Comparison of ENCODE assay signal across 9 cellular contexts in the genomic region with DNA sequence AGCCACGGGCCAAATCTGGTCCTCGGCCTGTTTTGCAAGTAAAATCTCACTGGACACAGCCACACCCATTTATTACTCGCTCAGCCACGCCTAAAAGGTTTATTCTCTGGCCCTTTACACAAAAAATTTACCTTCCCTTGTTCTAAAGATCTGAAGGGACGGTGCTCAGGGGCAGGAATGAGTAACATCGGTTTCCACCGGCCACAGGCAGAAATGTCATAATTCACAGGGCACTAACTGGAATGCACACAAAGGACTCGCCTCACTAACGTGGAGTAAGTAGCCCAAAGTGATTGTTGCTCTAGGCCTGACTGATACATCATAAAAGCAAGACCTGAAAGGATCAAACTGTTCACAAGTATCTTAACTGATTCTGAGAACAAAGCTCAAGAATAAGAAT. TPM values are rescaled to one million over a fixed set of nuclear protein-coding genes. Genes with fewer than 3 reads are reported as not detected.
DNase-seq lines count a peak whose midpoint lies in the region; ATAC-seq and TF ChIP-seq lines count a peak whose summit lies in the region.
"Had no signal": no experiment of that assay in that cellular context is flagged by ENCODE, and none has a peak within 500 bp of the region (broad histone marks: within the 10 kb centered on the region; RNA-seq: fewer than 3 reads in every experiment).

No MANE protein-coding gene starts in this region.

- TF ChIP-seq CTCF in RWPE2 (IDR thresholded peaks at IDR 0.05; ENCODE audit: poor library complexity, severe bottlenecking) (no peak), fibroblast of villous mesenchyme (IDR thresholded peaks at IDR 0.05; ENCODE audit: insufficient read depth, low read depth, low read length) (no peak), esophagus muscularis mucosa (IDR thresholded peaks at IDR 0.05) (no peak)

- H3K27me3 ChIP-seq in RWPE2 (ENCODE audit: insufficient read depth, poor library complexity, severe bottlenecking): no peaks in the 10 kb centered on the region
- peaks cover 0 to 4% (median 0%) of the 10 kb centered on the region in 5 donors for H3K27me3 ChIP-seq in subcutaneous abdominal adipose tissue (ENCODE audit: control insufficient read depth in 5 of 5, insufficient read depth in 4 of 5, low read length in 5 of 5)
- no peaks in the 10 kb centered on the region for H3K27me3 ChIP-seq in esophagus muscularis mucosa

- H3K27ac ChIP-seq in RWPE2 (ENCODE audit: poor library complexity, severe bottlenecking) (peak overlapping the region; percentile 64), subcutaneous abdominal adipose tissue (ENCODE audit: low read depth, low read length) (peak overlapping the region; percentile 84), esophagus muscularis mucosa (replicated peaks in 1 of 4) (peak overlapping the region in 2 of 4 donors; percentile 45 to 54)

- H3K9me3 Mint-ChIP-seq in activated CD8-positive, alpha-beta memory T cell treated with anti-CD3 and anti-CD28 coated beads, Interleukin-2, amount 10 ng/mL, durations not matched to agents 7 days and 5 days (ENCODE audit: low read depth): peaks cover 3% of the 10 kb centered on the region

- no peak for TF ChIP-seq EP300 in esophagus muscularis mucosa (IDR thresholded peaks at IDR 0.05)

- peak overlapping the region in 3 of 5 donors; percentile 5 to 34 (median 28) for H3K9ac ChIP-seq in subcutaneous abdominal adipose tissue (ENCODE audit: low read length in 5 of 5)

- peak overlapping the region; percentile 87 for H3K27ac Mint-ChIP-seq in activated CD8-positive, alpha-beta memory T cell treated with anti-CD3 and anti-CD28 coated beads, Interleukin-2, amount 10 ng/mL, durations not matched to agents 7 days and 5 days

- H3K4me1 Mint-ChIP-seq in activated CD8-positive, alpha-beta memory T cell treated with anti-CD3 and anti-CD28 coated beads, Interleukin-2, amount 10 ng/mL, durations not matched to agents 7 days and 5 days: peaks cover 27% of the 10 kb centered on the region

- WGBS in esophagus muscularis mucosa: 83% methylated on average over 9 of the region's 9 CpGs

- no peak for TF ChIP-seq POLR2A in esophagus muscularis mucosa (IDR thresholded peaks at IDR 0.05; ENCODE audit: low read depth)

- CTCF ChIA-PET in activated CD8-positive, alpha-beta memory T cell treated with anti-CD3 and anti-CD28 coated beads, Interleukin-2, amount 10 ng/mL, durations not matched to agents 7 days and 5 days (lab: Charles Lee): interaction anchor here (0.7 to 5.6 kb wide), 11 partner anchors 9 to 271 kb away, joined by 3 to 93 read pairs (median 5); partner anchors contain the start of genes FANCA, SPATA2L and TCF25

- H3K27me3 Mint-ChIP-seq in activated CD8-positive, alpha-beta memory T cell treated with anti-CD3 and anti-CD28 coated beads, Interleukin-2, amount 10 ng/mL, durations not matched to agents 7 days and 5 days: peaks cover 6% of the 10 kb centered on the region

- intact Hi-C loops in esophagus muscularis mucosa (cut with DNase I): loop anchor here (5.0 to 10.0 kb wide), 3 partner anchors 50 to 160 kb away; partner anchors contain the start of genes FANCA and SPATA2L
- intact Hi-C loops in posterior cingulate gyrus (cut with DNase I): no loop called here

- H3K36me3 Mint-ChIP-seq in activated CD8-positive, alpha-beta memory T cell treated with anti-CD3 and anti-CD28 coated beads, Interleukin-2, amount 10 ng/mL, durations not matched to agents 7 days and 5 days: peaks cover 19% of the 10 kb centered on the region

- ATAC-seq in activated CD8-positive, alpha-beta memory T cell treated with anti-CD3 and anti-CD28 coated beads, Interleukin-2, amount 10 ng/mL, durations not matched to agents 7 days and 5 days: peak; percentile 24
- peak; percentile 31; the same call in 2 of the 3 replicates for ATAC-seq in RWPE2 (ENCODE audit: low read depth)

- H3K4me1 ChIP-seq in RWPE2 (ENCODE audit: insufficient read depth, poor library complexity, severe bottlenecking): peaks cover 16% of the 10 kb centered on the region
- peaks cover 8 to 30% (median 13%) of the 10 kb centered on the region in 5 donors for H3K4me1 ChIP-seq in subcutaneous abdominal adipose tissue (ENCODE audit: control insufficient read depth in 5 of 5, insufficient read depth in 5 of 5, low read length in 5 of 5)
- peaks cover 13 to 19% (median 15%) of the 10 kb centered on the region in 4 donors for H3K4me1 ChIP-seq in esophagus muscularis mucosa

- no peaks in the 10 kb centered on the region for H3K36me3 ChIP-seq in RWPE2 (ENCODE audit: low read depth)
- H3K36me3 ChIP-seq in subcutaneous abdominal adipose tissue (ENCODE audit: control insufficient read depth in 5 of 5, insufficient read depth in 5 of 5, low read length in 5 of 5): peaks cover 0 to 2% (median 0%) of the 10 kb centered on the region in 5 donors
- H3K36me3 ChIP-seq in esophagus muscularis mucosa: peaks cover 0 to 3% (median 0%) of the 10 kb centered on the region in 4 donors

- no peak overlapping the region for H3K4me3 Mint-ChIP-seq in activated CD8-positive, alpha-beta memory T cell treated with anti-CD3 and anti-CD28 coated beads, Interleukin-2, amount 10 ng/mL, durations not matched to agents 7 days and 5 days

- H3K4me3 ChIP-seq in RWPE2 (ENCODE audit: severe bottlenecking) (no peak overlapping the region), fibroblast of villous mesenchyme (ENCODE audit: low read depth, low read length) (no peak overlapping the region), subcutaneous abdominal adipose tissue (ENCODE audit: low read depth in 1 of 5, low read length in 5 of 5) (peak overlapping the region in 3 of 5 donors; percentile 5 to 53 (median 6)), esophagus muscularis mucosa (no peak overlapping the region)

- peaks cover 6% of the 10 kb centered on the region for H3K9me3 ChIP-seq in RWPE2 (ENCODE audit: severe bottlenecking)
- H3K9me3 ChIP-seq in subcutaneous abdominal adipose tissue (ENCODE audit: control insufficient read depth in 5 of 5, low read length in 5 of 5): peaks cover 0 to 6% (median 5%) of the 10 kb centered on the region in 5 donors
- H3K9me3 ChIP-seq in esophagus muscularis mucosa: peaks cover 0 to 9% (median 3%) of the 10 kb centered on the region in 4 donors

- no peak for DNase-seq in activated CD8-positive, alpha-beta memory T cell treated with anti-CD3 and anti-CD28 coated beads, Interleukin-2, amount 10 ng/mL, durations not matched to agents 7 days and 5 days
- no peak for DNase-seq in activated CD8-positive, alpha-beta memory T cell treated with anti-CD3 and anti-CD28 coated beads for 24 hours
- DNase-seq in RWPE2 (ENCODE audit: low spot score) (no peak), fibroblast of villous mesenchyme (ENCODE audit: low read depth) (peak; percentile 38), esophagus muscularis mucosa (ENCODE audit: extremely low spot score) (no peak), NCI-H1694 (lab: John Stamatoyannopoulos, UW) (no peak), posterior cingulate gyrus (no peak)
- DNase-seq: Kasumi-1 had no signal

RNA-seq across cellular contexts. Expression of gene TCF25, which starts 9.0 kb away (rescaled TPM):
- total RNA-seq in activated CD8-positive, alpha-beta memory T cell treated with anti-CD3 and anti-CD28 coated beads, Interleukin-2, amount 10 ng/mL, durations not matched to agents 7 days and 5 days: 100 to 1,000 TPM; 181 to 216 TPM
- total RNA-seq in fibroblast of villous mesenchyme: 188 and 270 TPM in 2 replicates
- 100 to 1,000 TPM; 126 to 151 (median 137) TPM for total RNA-seq in esophagus muscularis mucosa

RNA-seq across cellular contexts. Expression of gene SPIRE2, which starts 36.1 kb away (rescaled TPM):
- under 1 TPM; 0.44 to 0.80 TPM for total RNA-seq in activated CD8-positive, alpha-beta memory T cell treated with anti-CD3 and anti-CD28 coated beads, Interleukin-2, amount 10 ng/mL, durations not matched to agents 7 days and 5 days
- total RNA-seq in fibroblast of villous mesenchyme: 3.5 and 3.9 TPM in 2 replicates
- total RNA-seq in esophagus muscularis mucosa: 1 to 10 TPM; 1.8 to 7.2 (median 4.2) TPM

RNA-seq across cellular contexts. Expression of gene FANCA, which starts 48.0 kb away (rescaled TPM):
- 100 to 1,000 TPM; 135 to 202 TPM for total RNA-seq in activated CD8-positive, alpha-beta memory T cell treated with anti-CD3 and anti-CD28 coated beads, Interleukin-2, amount 10 ng/mL, durations not matched to agents 7 days and 5 days
- total RNA-seq in fibroblast of villous mesenchyme (21.9 and 22.0 TPM in 2 replicates), esophagus muscularis mucosa (1 to 10 TPM in 2 of 4 donors, under 1 TPM in 2; 0.17 to 3.0 (median 0.95) TPM)

RNA-seq across cellular contexts. Expression of gene MC1R, which starts 54.2 kb away (rescaled TPM):
- total RNA-seq in activated CD8-positive, alpha-beta memory T cell treated with anti-CD3 and anti-CD28 coated beads, Interleukin-2, amount 10 ng/mL, durations not matched to agents 7 days and 5 days: 1 to 10 TPM; 2.6 to 4.1 TPM
- total RNA-seq in fibroblast of villous mesenchyme: 3.9 and 6.1 TPM in 2 replicates
- 1 to 10 TPM; 2.0 to 5.0 (median 2.9) TPM for total RNA-seq in esophagus muscularis mucosa

RNA-seq across cellular contexts. Expression of gene TUBB3, which starts 58.7 kb away (rescaled TPM):
- 1 to 10 TPM; 3.6 to 5.0 TPM for total RNA-seq in activated CD8-positive, alpha-beta memory T cell treated with anti-CD3 and anti-CD28 coated beads, Interleukin-2, amount 10 ng/mL, durations not matched to agents 7 days and 5 days
- 95.9 and 128 TPM in 2 replicates for total RNA-seq in fibroblast of villous mesenchyme
- total RNA-seq in esophagus muscularis mucosa: 10 to 100 TPM in 3 of 4 donors, 1 to 10 TPM in 1; 2.5 to 19.5 (median 12.9) TPM

Comparison
In these comparisons a context has a peak if more than half of its experiments do, and no peak if none do; other contexts are left out.
1. H3K4me3 ChIP-seq: peak in subcutaneous abdominal adipose tissue (3 of 5); none in RWPE2 (single experiment), fibroblast of villous mesenchyme (single experiment) and esophagus muscularis mucosa (0 of 4).